1 cellular context compared by ENCODE assay signal in the genomic region with DNA sequence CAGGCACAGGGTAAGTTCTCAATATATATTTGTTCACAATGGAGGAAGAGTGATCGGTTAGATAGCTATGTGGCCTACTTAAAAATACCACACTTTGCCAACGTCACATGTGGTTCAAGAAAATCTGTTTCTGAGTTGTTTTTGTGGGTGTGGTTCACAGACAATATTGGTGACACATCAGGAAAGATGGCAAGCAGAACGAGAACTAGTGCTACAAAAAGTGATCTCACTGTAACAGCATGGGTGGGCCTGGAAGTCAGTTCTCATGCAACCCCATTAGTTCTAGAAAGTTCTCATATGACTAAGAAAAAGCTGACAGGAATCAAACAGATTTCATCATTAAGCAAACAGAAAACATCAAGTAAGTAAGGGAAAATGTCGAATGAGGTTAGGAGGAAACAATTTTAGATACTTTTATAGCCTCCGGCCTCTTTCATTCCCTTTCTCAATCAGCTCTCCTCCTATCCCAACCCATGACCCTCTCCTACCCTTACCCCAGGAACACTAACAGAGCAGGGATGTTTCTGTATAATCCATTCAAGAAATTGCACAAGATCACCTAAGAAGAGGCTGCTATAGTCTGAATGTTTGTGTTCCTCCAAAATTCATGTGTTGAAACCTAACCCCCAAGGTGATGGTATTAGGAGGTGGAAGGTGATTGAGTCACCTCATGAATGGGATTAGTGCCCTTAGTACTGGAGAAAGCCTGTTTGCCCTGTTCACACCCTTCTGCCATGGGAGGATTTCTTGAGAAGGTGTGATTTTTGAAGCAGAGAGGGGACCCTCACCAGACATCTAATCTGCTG.
TF ChIP-seq lines count a peak whose summit lies in the region.

No MANE protein-coding gene starts in this region.

TF ChIP-seq in H1, 55 proteins besides CTCF, POLR2A, EP300 and RAD21:
- TF ChIP-seq YY1 (IDR thresholded peaks at IDR 0.05; ENCODE audit: low read depth, low read length) (no peak), BACH1 (IDR thresholded peaks at IDR 0.05; ENCODE audit: low read length) (no peak)
